ENCODE assay signal across 8 cellular contexts in genomic region chr11:36672815-36673450, GRCh38.
DNase-seq lines count a peak whose midpoint lies in the region; ATAC-seq lines count a peak whose summit lies in the region.

No MANE protein-coding gene starts in this region.

- H3K18ac ChIP-seq in mesendoderm (ENCODE audit: low read length), result no peak overlapping the region

- POLR2A ChIA-PET in CD4-positive, alpha-beta memory T cell (lab: Charles Lee; ENCODE audit: partially characterized antibody), result no interaction called here

- no peaks in the 10 kb centered on the region for H3K4me1 ChIP-seq in CD4-positive, alpha-beta memory T cell (ENCODE audit: insufficient read depth, low read length)
- no peaks in the 10 kb centered on the region for H3K4me1 ChIP-seq in GM23248 (ENCODE audit: insufficient read depth)
- H3K4me1 ChIP-seq in mesendoderm (ENCODE audit: control insufficient read depth, low read depth, low read length), result no peaks in the 10 kb centered on the region

- no peak overlapping the region for H2AFZ ChIP-seq in GM23248

- in situ Hi-C loops in GM23248 (cut with MboI), result no loop called here

- no peak overlapping the region for H3K27ac Mint-ChIP-seq in CD4-positive, alpha-beta memory T cell

- no peak overlapping the region for H3K4me3 ChIP-seq in CD4-positive, alpha-beta memory T cell (ENCODE audit: low read length in 2 of 2)
- no peak overlapping the region for H3K4me3 ChIP-seq in GM23248
- no peak overlapping the region for H3K4me3 ChIP-seq in mesendoderm (ENCODE audit: low read length)

- H3K4ac ChIP-seq in mesendoderm (ENCODE audit: low read depth, low read length), result no peak overlapping the region

- 24% methylated on average over 5 of the region's 5 CpGs for WGBS in GM23248 (ENCODE audit: low coverage in 1 of 2, low lambda C conversion rate in 2 of 2, missing lambda C conversion rate in 2 of 2), 2 experiments
- WGBS in mesendoderm (ENCODE audit: extremely low coverage, insufficient coverage, low lambda C conversion rate), result no CpG with 5 or more reads among the region's 5 CpGs

- no peaks in the 10 kb centered on the region for H4K20me1 ChIP-seq in GM23248 (ENCODE audit: insufficient read depth)

- no peaks in the 10 kb centered on the region for H3F3A ChIP-seq in GM23248 (ENCODE audit: insufficient read depth)

- no peak for ATAC-seq in HG02852 (IDR thresholded peaks at IDR 0.05; ENCODE audit: unreplicated experiment)

- intact Hi-C loops in CD4-positive, alpha-beta memory T cell (cut with micrococcal nuclease), result loop anchor here (1.0 kb wide), 1 partner anchor 109 kb away; no protein-coding TSS in a partner anchor

- no peak overlapping the region for H3K4me2 ChIP-seq in GM23248 (ENCODE audit: unreplicated experiment)
- H3K4me2 ChIP-seq in mesendoderm (ENCODE audit: low read length), result no peak overlapping the region

- H3K9ac ChIP-seq in GM23248, result no peak overlapping the region
- no peak overlapping the region for H3K9ac ChIP-seq in mesendoderm (ENCODE audit: low read length)

- no peak overlapping the region for H3K4me3 Mint-ChIP-seq in CD4-positive, alpha-beta memory T cell

- H3K79me1 ChIP-seq in mesendoderm (ENCODE audit: low read length), result no peaks in the 10 kb centered on the region

- H3K9me2 ChIP-seq in GM23248 (ENCODE audit: insufficient read depth), result no peaks in the 10 kb centered on the region

- H3K79me2 ChIP-seq in GM23248 (ENCODE audit: insufficient read depth) (no peaks in the 10 kb centered on the region), mesendoderm (ENCODE audit: control insufficient read depth, insufficient read depth, low read length) (no peaks in the 10 kb centered on the region)

- no peak overlapping the region for H3K56ac ChIP-seq in mesendoderm (ENCODE audit: low read length)

- DNase-seq in CD4-positive, alpha-beta memory T cell, result peak in 4 of 5 donors; percentile 25 to 45 (median 37)
- DNase-seq in GM23248, result peak; percentile 52
- DNase-seq in NCI-H69 (lab: John Stamatoyannopoulos, UW), result peak; percentile 61
- DNase-seq in cerebellar cortex (ENCODE audit: low spot score), result peak; percentile 48
- DNase-seq in mesendoderm, result peak; percentile 49
- DNase-seq in NK-92 treated with Interleukin-12 subunit alpha and Interleukin-12 subunit beta, amount 100 ng/mL, for 24 hours (lab: John Stamatoyannopoulos, UW), result no peak
- no peak for DNase-seq in GF-D8 (lab: John Stamatoyannopoulos, UW)

- no peak overlapping the region for H3K23ac ChIP-seq in mesendoderm (ENCODE audit: low read length)

- H3K36me3 Mint-ChIP-seq in CD4-positive, alpha-beta memory T cell, result no peaks in the 10 kb centered on the region

- no peak overlapping the region for H4K5ac ChIP-seq in mesendoderm (ENCODE audit: low read length)

- H3K9me3 Mint-ChIP-seq in CD4-positive, alpha-beta memory T cell, result peaks cover 0 to 7% (median 3%) of the 10 kb centered on the region in 8 donors

- no peak overlapping the region for H3K27ac ChIP-seq in CD4-positive, alpha-beta memory T cell (ENCODE audit: low read depth, low read length)
- H3K27ac ChIP-seq in GM23248 (no peak overlapping the region), mesendoderm (ENCODE audit: low read depth, low read length) (no peak overlapping the region)

- H3K4me1 Mint-ChIP-seq in CD4-positive, alpha-beta memory T cell, result no peaks in the 10 kb centered on the region

- peaks cover 11 to 20% of the 10 kb centered on the region in 2 donors for H3K27me3 Mint-ChIP-seq in CD4-positive, alpha-beta memory T cell

- CTCF ChIA-PET in CD4-positive, alpha-beta memory T cell (lab: Charles Lee; ENCODE audit: partially characterized antibody), result interaction anchor here (1.2 to 5.7 kb wide), 6 partner anchors 12 to 381 kb away, joined by 3 to 43 read pairs (median 6); partner anchors contain the start of gene RAG1

- H4K8ac ChIP-seq in mesendoderm (ENCODE audit: low read depth, low read length), result no peak overlapping the region

- no peak overlapping the region for H2BK120ac ChIP-seq in mesendoderm (ENCODE audit: low read depth, low read length)

- H2BK5ac ChIP-seq in mesendoderm (ENCODE audit: low read length), result no peak overlapping the region

- H3K36me3 ChIP-seq in CD4-positive, alpha-beta memory T cell (ENCODE audit: insufficient read depth, low read length), result no peaks in the 10 kb centered on the region
- no peaks in the 10 kb centered on the region for H3K36me3 ChIP-seq in GM23248 (ENCODE audit: low read depth)
- no peaks in the 10 kb centered on the region for H3K36me3 ChIP-seq in mesendoderm (ENCODE audit: control insufficient read depth, insufficient read depth, low read length)

- no peaks in the 10 kb centered on the region for H3K9me3 ChIP-seq in CD4-positive, alpha-beta memory T cell (ENCODE audit: control insufficient read depth in 1 of 2, low read length in 2 of 2)
- no peaks in the 10 kb centered on the region for H3K9me3 ChIP-seq in GM23248 (ENCODE audit: low read depth)

- H2BK15ac ChIP-seq in mesendoderm (replicated peaks; ENCODE audit: low read depth), result no peak overlapping the region

- H2AK5ac ChIP-seq in mesendoderm (ENCODE audit: low read length), result no peak overlapping the region

- H3K27me3 ChIP-seq in CD4-positive, alpha-beta memory T cell (ENCODE audit: insufficient read depth, low read length), result no peaks in the 10 kb centered on the region
- H3K27me3 ChIP-seq in GM23248 (replicated peaks; ENCODE audit: insufficient read depth) (no peaks in the 10 kb centered on the region), mesendoderm (ENCODE audit: insufficient read depth, low read length, poor library complexity) (no peaks in the 10 kb centered on the region)

Comparison
In these comparisons a context has a peak if more than half of its experiments do, and no peak if none do; other contexts are left out.
1. DNase-seq: peak in CD4-positive, alpha-beta memory T cell (4 of 5), GM23248 (single experiment), NCI-H69 (single experiment), cerebellar cortex (single experiment) and mesendoderm (single experiment); none in NK-92 treated with Interleukin-12 subunit alpha and Interleukin-12 subunit beta, amount 100 ng/mL, for 24 hours (single experiment) and GF-D8 (single experiment).